Comparison of ENCODE assay signal across 9 cellular contexts in genomic region chr11:8768625-8769333, GRCh38.
DNase-seq lines count a peak whose midpoint lies in the region; ATAC-seq, FAIRE-seq and TF ChIP-seq lines count a peak whose summit lies in the region.
"Had no signal": no experiment of that assay in that cellular context is flagged by ENCODE, and none has a peak within 500 bp of the region (broad histone marks: within the 10 kb centered on the region; RNA-seq: fewer than 3 reads in every experiment).

No MANE protein-coding gene starts in this region.

- no peaks in the 10 kb centered on the region; the same call in 1 of the 2 replicates for H3K36me3 ChIP-seq in WERI-Rb-1
- H3K36me3 ChIP-seq in heart right ventricle = peaks cover 0 to 13% (median 0%) of the 10 kb centered on the region in 9 donors
- H3K36me3 ChIP-seq in small intestine (ENCODE audit: control insufficient read depth in 2 of 2, insufficient read depth in 2 of 2, low read length in 2 of 2) = no peaks in the 10 kb centered on the region

- TF ChIP-seq CTCF in WERI-Rb-1 (IDR thresholded peaks at IDR 0.05; ENCODE audit: low read depth, low read length) (peak; percentile 19; the same call in 1 of the 2 replicates), heart right ventricle (IDR thresholded peaks at IDR 0.05) (peak in 5 of 9 donors; percentile 2 to 51 (median 34))

- no peak for FAIRE-seq in small intestine (lab: Jason Lieb, UNC)

- WGBS in heart right ventricle, 2 donors = 41 to 56% methylated on average over 3 of the region's 3 CpGs
- 71 to 83% (median 80%) methylated on average over 3 of the region's 3 CpGs for WGBS in small intestine, 3 donors

- no peak overlapping the region for H3K27ac ChIP-seq in WERI-Rb-1
- H3K27ac ChIP-seq in heart right ventricle = peak overlapping the region; percentile 31 to 83 (median 70)
- H3K27ac ChIP-seq in small intestine (ENCODE audit: low read depth in 1 of 2, low read length in 1 of 2) = peak overlapping the region in 1 of 2 donors; percentile 53

- intact Hi-C loops in heart right ventricle (cut with DNase I) = loop anchor here in 3 of 10 donors (5.0 kb wide), 3 partner anchors 34 to 51 kb away; no protein-coding TSS in a partner anchor

- DNase-seq in HCEC 1CT (peak; percentile 90), WERI-Rb-1 (no peak), heart right ventricle (peak; percentile 53 to 74), small intestine (peak; percentile 67), NCI-H146 treated with DMSO at 0.1 percent for 48 hours (lab: John Stamatoyannopoulos, UW; ENCODE audit: unreplicated experiment) (no peak), mesenteric fat pad (ENCODE audit: low spot score) (no peak)
- DNase-seq: nucleus accumbens had no signal

- ATAC-seq in heart right ventricle (peak; percentile 70 to 94 (median 86)), GM21526 (IDR thresholded peaks at IDR 0.05; ENCODE audit: low FRiP score, unreplicated experiment) (no peak), HG03175 (IDR thresholded peaks at IDR 0.05; ENCODE audit: unreplicated experiment) (no peak)

- H3K9me3 ChIP-seq in WERI-Rb-1 (ENCODE audit: severe bottlenecking) (no peaks in the 10 kb centered on the region), heart right ventricle (no peaks in the 10 kb centered on the region), small intestine (ENCODE audit: control insufficient read depth, low read depth) (no peaks in the 10 kb centered on the region)

- H3K4me1 ChIP-seq in heart right ventricle = peaks cover 22 to 96% (median 58%) of the 10 kb centered on the region in 9 donors
- H3K4me1 ChIP-seq in small intestine (ENCODE audit: control insufficient read depth in 2 of 2, insufficient read depth in 1 of 2, low read depth in 1 of 2, low read length in 1 of 2) = no peaks in the 10 kb centered on the region

- H3K27me3 ChIP-seq in WERI-Rb-1 (ENCODE audit: insufficient read depth, low read depth, severe bottlenecking) = no peaks in the 10 kb centered on the region
- no peaks in the 10 kb centered on the region for H3K27me3 ChIP-seq in heart right ventricle
- H3K27me3 ChIP-seq in small intestine (ENCODE audit: control insufficient read depth in 2 of 2, insufficient read depth in 2 of 2, low read length in 2 of 2) = no peaks in the 10 kb centered on the region

- H3K4me3 ChIP-seq in WERI-Rb-1 (ENCODE audit: low read depth, low read length) = no peak overlapping the region
- H3K4me3 ChIP-seq in heart right ventricle = no peak overlapping the region
- no peak overlapping the region for H3K4me3 ChIP-seq in small intestine (ENCODE audit: low read depth in 1 of 2, low read length in 2 of 2)

Comparison
In these comparisons a context has a peak if more than half of its experiments do, and no peak if none do; other contexts are left out.
1. DNase-seq: peak in HCEC 1CT (single experiment), heart right ventricle (2 of 2) and small intestine (single experiment); none in WERI-Rb-1 (single experiment), NCI-H146 treated with DMSO at 0.1 percent for 48 hours (single experiment) and mesenteric fat pad (single experiment).
2. ATAC-seq: peak in heart right ventricle (8 of 8); none in GM21526 (single experiment) and HG03175 (single experiment).